In the genomic region with DNA sequence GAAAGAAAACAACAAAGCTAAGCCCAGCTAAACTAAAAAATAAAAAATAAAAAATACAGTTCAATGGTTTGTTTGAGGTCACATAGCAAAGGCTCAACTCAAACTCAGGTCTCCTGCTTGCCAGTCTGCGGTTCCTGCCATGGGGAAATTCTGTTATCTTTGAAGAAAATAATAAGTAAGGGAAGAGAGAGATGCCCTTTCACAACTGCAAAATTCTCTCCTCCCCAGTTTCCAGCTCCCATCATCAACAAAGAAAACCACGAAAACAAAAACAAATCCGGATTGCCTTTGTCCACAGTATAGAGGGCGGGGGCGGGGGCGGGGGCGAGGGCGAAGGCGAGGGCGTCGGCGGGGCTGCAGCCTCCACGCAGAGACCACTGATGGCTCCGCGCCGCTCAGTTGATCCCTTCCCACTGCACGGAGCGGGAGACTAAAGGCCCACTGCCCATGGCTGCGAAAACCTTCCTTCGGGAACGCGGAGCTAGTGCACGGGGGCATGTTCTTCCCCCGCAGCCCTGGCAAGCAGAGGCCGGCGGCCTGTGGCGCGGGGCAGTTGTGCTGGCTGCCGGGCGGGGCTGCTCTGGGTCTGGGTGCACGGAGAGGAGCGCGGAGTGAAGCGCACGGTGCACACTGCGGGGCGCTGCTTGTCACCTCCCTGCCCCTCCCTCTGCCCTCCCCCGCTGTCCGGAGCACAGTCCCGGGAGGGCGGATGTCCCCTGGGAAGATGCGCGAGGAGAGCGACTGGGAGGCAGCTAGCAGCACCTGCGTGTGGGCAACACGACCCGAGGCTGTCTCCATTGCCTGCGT, we compare ENCODE assay signal across 1 cellular context.
TF ChIP-seq lines count a peak whose summit lies in the region.

No MANE protein-coding gene starts in this region.

TF ChIP-seq in HEK293, 187 proteins besides CTCF, POLR2A, EP300 and RAD21 (continued from another document):
- TF ChIP-seq, protein P1, sequence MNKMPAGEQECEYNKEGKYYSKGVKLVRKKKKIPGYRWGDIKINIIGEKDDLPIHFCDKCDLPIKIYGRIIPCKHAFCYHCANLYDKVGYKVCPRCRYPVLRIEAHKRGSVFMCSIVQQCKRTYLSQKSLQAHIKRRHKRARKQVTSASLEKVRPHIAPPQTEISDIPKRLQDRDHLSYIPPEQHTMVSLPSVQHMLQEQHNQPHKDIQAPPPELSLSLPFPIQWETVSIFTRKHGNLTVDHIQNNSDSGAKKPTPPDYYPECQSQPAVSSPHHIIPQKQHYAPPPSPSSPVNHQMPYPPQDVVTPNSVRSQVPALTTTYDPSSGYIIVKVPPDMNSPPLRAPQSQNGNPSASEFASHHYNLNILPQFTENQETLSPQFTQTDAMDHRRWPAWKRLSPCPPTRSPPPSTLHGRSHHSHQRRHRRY (tag by site-specific recombination; IDR thresholded peaks at IDR 0.05), result no peak
- TF ChIP-seq ZFHX2 (tag by site-specific recombination; conservative IDR thresholded peaks at IDR 0.05), result peak; percentile 90
- TF ChIP-seq ZNF529 (tag by site-specific recombination; IDR thresholded peaks at IDR 0.05; ENCODE audit: insufficient replicate concordance), result no peak
- no peak for TF ChIP-seq ZNF169 (tag by site-specific recombination; IDR thresholded peaks at IDR 0.05)
- no peak for TF ChIP-seq ZNF768 (tag by site-specific recombination; IDR thresholded peaks at IDR 0.05)
- TF ChIP-seq ZNF184 (tag by site-specific recombination; IDR thresholded peaks at IDR 0.05), result no peak
- peak; percentile 61 for TF ChIP-seq ZNF843 (tag by site-specific recombination; IDR thresholded peaks at IDR 0.05)
- TF ChIP-seq, protein P2, sequence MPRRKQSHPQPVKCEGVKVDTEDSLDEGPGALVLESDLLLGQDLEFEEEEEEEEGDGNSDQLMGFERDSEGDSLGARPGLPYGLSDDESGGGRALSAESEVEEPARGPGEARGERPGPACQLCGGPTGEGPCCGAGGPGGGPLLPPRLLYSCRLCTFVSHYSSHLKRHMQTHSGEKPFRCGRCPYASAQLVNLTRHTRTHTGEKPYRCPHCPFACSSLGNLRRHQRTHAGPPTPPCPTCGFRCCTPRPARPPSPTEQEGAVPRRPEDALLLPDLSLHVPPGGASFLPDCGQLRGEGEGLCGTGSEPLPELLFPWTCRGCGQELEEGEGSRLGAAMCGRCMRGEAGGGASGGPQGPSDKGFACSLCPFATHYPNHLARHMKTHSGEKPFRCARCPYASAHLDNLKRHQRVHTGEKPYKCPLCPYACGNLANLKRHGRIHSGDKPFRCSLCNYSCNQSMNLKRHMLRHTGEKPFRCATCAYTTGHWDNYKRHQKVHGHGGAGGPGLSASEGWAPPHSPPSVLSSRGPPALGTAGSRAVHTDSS (tag by site-specific recombination; IDR thresholded peaks at IDR 0.05), result no peak
- no peak for TF ChIP-seq ZNF571 (tag by site-specific recombination; IDR thresholded peaks at IDR 0.05)
- peak; percentile 80 for TF ChIP-seq ZBTB48 (tag by site-specific recombination; IDR thresholded peaks at IDR 0.05)
- peak; percentile 78 for TF ChIP-seq SP3 (tag by site-specific recombination; IDR thresholded peaks at IDR 0.05)
- no peak for TF ChIP-seq ZNF138 (tag by site-specific recombination; IDR thresholded peaks at IDR 0.05; ENCODE audit: borderline replicate concordance)
- TF ChIP-seq, protein P3, sequence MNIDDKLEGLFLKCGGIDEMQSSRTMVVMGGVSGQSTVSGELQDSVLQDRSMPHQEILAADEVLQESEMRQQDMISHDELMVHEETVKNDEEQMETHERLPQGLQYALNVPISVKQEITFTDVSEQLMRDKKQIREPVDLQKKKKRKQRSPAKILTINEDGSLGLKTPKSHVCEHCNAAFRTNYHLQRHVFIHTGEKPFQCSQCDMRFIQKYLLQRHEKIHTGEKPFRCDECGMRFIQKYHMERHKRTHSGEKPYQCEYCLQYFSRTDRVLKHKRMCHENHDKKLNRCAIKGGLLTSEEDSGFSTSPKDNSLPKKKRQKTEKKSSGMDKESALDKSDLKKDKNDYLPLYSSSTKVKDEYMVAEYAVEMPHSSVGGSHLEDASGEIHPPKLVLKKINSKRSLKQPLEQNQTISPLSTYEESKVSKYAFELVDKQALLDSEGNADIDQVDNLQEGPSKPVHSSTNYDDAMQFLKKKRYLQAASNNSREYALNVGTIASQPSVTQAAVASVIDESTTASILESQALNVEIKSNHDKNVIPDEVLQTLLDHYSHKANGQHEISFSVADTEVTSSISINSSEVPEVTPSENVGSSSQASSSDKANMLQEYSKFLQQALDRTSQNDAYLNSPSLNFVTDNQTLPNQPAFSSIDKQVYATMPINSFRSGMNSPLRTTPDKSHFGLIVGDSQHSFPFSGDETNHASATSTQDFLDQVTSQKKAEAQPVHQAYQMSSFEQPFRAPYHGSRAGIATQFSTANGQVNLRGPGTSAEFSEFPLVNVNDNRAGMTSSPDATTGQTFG (tag by site-specific recombination; IDR thresholded peaks at IDR 0.05; ENCODE audit: borderline replicate concordance), result no peak
- TF ChIP-seq ZNF530 (tag by site-specific recombination; IDR thresholded peaks at IDR 0.05; ENCODE audit: low read depth), result no peak
- no peak for TF ChIP-seq HOXD13 (CRISPR knock-in tag; IDR thresholded peaks at IDR 0.05; ENCODE audit: borderline replicate concordance)
- TF ChIP-seq ZNF558 (tag by site-specific recombination; IDR thresholded peaks at IDR 0.05), result no peak
- TF ChIP-seq ZNF366 (tag by site-specific recombination; conservative IDR thresholded peaks at IDR 0.05), result peak; percentile 64
- TF ChIP-seq ZNF747 (tag by site-specific recombination; IDR thresholded peaks at IDR 0.05), result no peak
- TF ChIP-seq YY2 (tag by site-specific recombination; IDR thresholded peaks at IDR 0.05), result no peak
- 0 out of 2 replicates have a peak, but pooled peaks have one; percentile 43 for TF ChIP-seq ZFP3 (tag by site-specific recombination; IDR thresholded peaks at IDR 0.05; ENCODE audit: low read depth)
- TF ChIP-seq ZNF555 (tag by site-specific recombination; conservative IDR thresholded peaks at IDR 0.05), result no peak
- TF ChIP-seq ZNF426 (tag by site-specific recombination; IDR thresholded peaks at IDR 0.05), result no peak
